In the genomic region with DNA sequence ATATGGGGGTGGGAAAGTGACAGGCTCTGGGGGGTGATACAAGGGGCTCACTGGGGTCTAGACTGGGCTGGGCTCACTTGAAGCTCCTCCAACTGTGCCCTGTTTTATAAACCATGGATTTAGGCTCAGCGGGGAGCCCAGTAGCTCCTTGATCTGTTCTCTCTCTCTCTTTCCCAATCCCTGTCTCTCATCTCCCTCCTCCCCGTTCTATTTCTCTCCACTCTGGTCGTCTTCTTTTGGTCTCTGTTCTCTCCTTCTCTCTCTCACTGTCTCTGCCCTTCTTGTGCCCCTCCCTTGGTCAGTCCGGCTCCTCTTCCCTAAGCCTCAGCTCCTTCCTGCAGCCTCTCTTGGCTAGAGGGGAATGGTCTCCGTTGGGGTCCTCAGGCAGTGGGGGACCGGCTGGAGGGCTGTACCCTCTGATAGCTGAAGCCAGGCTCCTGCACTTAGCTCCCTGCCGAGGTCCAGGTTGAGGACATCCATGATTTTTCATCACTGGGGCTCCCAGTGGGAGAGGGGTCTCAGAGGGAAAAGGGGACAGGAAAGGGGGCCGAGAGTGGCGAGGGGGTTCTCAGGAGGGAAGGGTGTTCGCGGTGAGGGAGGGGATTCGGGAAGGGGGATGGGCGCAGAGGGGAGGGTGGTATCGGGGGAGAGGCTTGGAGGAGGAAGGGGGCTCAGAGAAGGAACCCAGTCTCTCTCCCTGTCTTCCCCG, we compare ENCODE assay signal across 11 cellular contexts. TPM values are rescaled to one million over a fixed set of nuclear protein-coding genes. Genes with fewer than 3 reads are reported as not detected.
DNase-seq lines count a peak whose midpoint lies in the region; ATAC-seq, FAIRE-seq and TF ChIP-seq lines count a peak whose summit lies in the region.
"Had no signal": no experiment of that assay in that cellular context is flagged by ENCODE, and none has a peak within 500 bp of the region (broad histone marks: within the 10 kb centered on the region; RNA-seq: fewer than 3 reads in every experiment).

No MANE protein-coding gene starts in this region.

- DNase-seq in activated T-cell treated with anti-CD3 and anti-CD28 coated beads, Interleukin-2, amount 50 U/mL, for 72 hours = no peak
- DNase-seq in activated T-cell treated with anti-CD3 and anti-CD28 coated beads, Interleukin-2, amount 50 U/mL, for 1 hour = no peak
- no peak for DNase-seq in adrenal gland
- DNase-seq in kidney = peak; percentile 61
- no peak for DNase-seq in tibial artery
- DNase-seq in DMS79 (lab: John Stamatoyannopoulos, UW) = no peak
- DNase-seq in NK-92 (lab: John Stamatoyannopoulos, UW; ENCODE audit: unreplicated experiment) = no peak
- DNase-seq in RKO (ENCODE audit: low spot score) = no peak
- DNase-seq: NCI-H1092 treated with DMSO at 0.1 percent for 48 hours had no signal

- peak overlapping the region in 1 of 2 donors; percentile 26 for H3K9ac ChIP-seq in kidney (ENCODE audit: low read length in 2 of 2)

- H3K27ac ChIP-seq in adrenal gland (peak overlapping the region in 3 of 5 donors; percentile 37 to 79 (median 57)), kidney (ENCODE audit: low read depth in 2 of 2, low read length in 2 of 2) (no peak overlapping the region), tibial artery (peak overlapping the region; percentile 54 to 85)
- H3K27ac ChIP-seq: colonic mucosa, testis had no signal

- intact Hi-C loops in adrenal gland (cut with DNase I) = no loop called here
- intact Hi-C loops in kidney (cut with DNase I) = no loop called here
- intact Hi-C loops in tibial artery (cut with DNase I; ENCODE audit: low total_unique reads) = loop anchor here (5.0 kb wide), 1 partner anchor 38 kb away; the partner anchor contains the start of gene MAP1S

- H3K27me3 ChIP-seq in adrenal gland (no peaks in the 10 kb centered on the region), tibial artery (peaks cover 0 to 23% of the 10 kb centered on the region in 2 donors)
- H3K27me3 ChIP-seq: colonic mucosa, testis had no signal

- no peak overlapping the region for H3K27ac Mint-ChIP-seq in activated T-cell treated with anti-CD3 and anti-CD28 coated beads, Interleukin-2, amount 50 U/mL, for 72 hours

- WGBS in adrenal gland, 4 donors = 3 to 13% (median 8%) methylated on average over 9 to 15 of the region's 15 CpGs

- H3K9me3 ChIP-seq in adrenal gland (replicated peaks in 1 of 3) (no peaks in the 10 kb centered on the region), kidney (ENCODE audit: control insufficient read depth in 1 of 2, low read length in 2 of 2) (no peaks in the 10 kb centered on the region), tibial artery (no peaks in the 10 kb centered on the region)
- H3K9me3 ChIP-seq: colonic mucosa, testis had no signal

- H3K4me3 Mint-ChIP-seq in activated T-cell treated with anti-CD3 and anti-CD28 coated beads, Interleukin-2, amount 50 U/mL, for 72 hours = peak overlapping the region; percentile 36 to 69

- no peaks in the 10 kb centered on the region for H3K36me3 Mint-ChIP-seq in activated T-cell treated with anti-CD3 and anti-CD28 coated beads, Interleukin-2, amount 50 U/mL, for 72 hours (ENCODE audit: insufficient read depth in 2 of 2)

- no peak for FAIRE-seq in kidney (lab: Jason Lieb, UNC)

- peaks cover 69% of the 10 kb centered on the region for H3K27me3 Mint-ChIP-seq in activated T-cell treated with anti-CD3 and anti-CD28 coated beads, Interleukin-2, amount 50 U/mL, for 72 hours (ENCODE audit: low read depth)

- H3K4me1 ChIP-seq in adrenal gland (replicated peaks in 1 of 2) = peaks cover 5 to 7% of the 10 kb centered on the region in 2 donors
- no peaks in the 10 kb centered on the region for H3K4me1 ChIP-seq in kidney (ENCODE audit: control insufficient read depth in 1 of 2, insufficient read depth in 1 of 2, low read depth in 1 of 2, low read length in 2 of 2)
- H3K4me1 ChIP-seq in tibial artery = peaks cover 8 to 40% (median 15%) of the 10 kb centered on the region in 4 donors
- H3K4me1 ChIP-seq: colonic mucosa had no signal

- peaks cover 14% of the 10 kb centered on the region for H3K4me1 Mint-ChIP-seq in activated T-cell treated with anti-CD3 and anti-CD28 coated beads, Interleukin-2, amount 50 U/mL, for 72 hours (ENCODE audit: low read depth)

- no peak for ATAC-seq in activated T-cell treated with anti-CD3 and anti-CD28 coated beads, Interleukin-2, amount 50 U/mL, for 72 hours (replicated peaks in 1 of 2)

- H3K9me3 Mint-ChIP-seq in activated T-cell treated with anti-CD3 and anti-CD28 coated beads, Interleukin-2, amount 50 U/mL, for 72 hours = no peaks in the 10 kb centered on the region

- no peak for TF ChIP-seq CTCF in adrenal gland (IDR thresholded peaks at IDR 0.05)
- no peak for TF ChIP-seq CTCF in kidney (IDR thresholded peaks at IDR 0.05; ENCODE audit: borderline replicate concordance, extremely low read depth, insufficient read depth)
- no peak for TF ChIP-seq CTCF in tibial artery (IDR thresholded peaks at IDR 0.05)

- H3K4me3 ChIP-seq in adrenal gland = peak overlapping the region in 1 of 4 donors; percentile 44
- peak overlapping the region in 1 of 2 donors; percentile 41 for H3K4me3 ChIP-seq in kidney (ENCODE audit: low read length in 2 of 2)
- peak overlapping the region; percentile 45 to 47 for H3K4me3 ChIP-seq in tibial artery
- H3K4me3 ChIP-seq: colonic mucosa had no signal

- TF ChIP-seq POLR2A in adrenal gland (IDR thresholded peaks at IDR 0.05) = no peak

- H3K36me3 ChIP-seq in adrenal gland (replicated peaks in 1 of 2) = no peaks in the 10 kb centered on the region
- H3K36me3 ChIP-seq in kidney (ENCODE audit: control insufficient read depth in 1 of 2, insufficient read depth in 2 of 2, low read length in 2 of 2) = no peaks in the 10 kb centered on the region
- H3K36me3 ChIP-seq in tibial artery = no peaks in the 10 kb centered on the region
- H3K36me3 ChIP-seq: colonic mucosa had no signal

RNA-seq across cellular contexts. Expression of gene UNC13A, which starts 8.5 kb away (rescaled TPM):
- total RNA-seq in activated T-cell treated with anti-CD3 and anti-CD28 coated beads, Interleukin-2, amount 50 U/mL, for 72 hours = under 1 TPM; 0.31 to 0.32 TPM
- 1 to 10 TPM in 7 of 8 donors, under 1 TPM in 1; 0.57 to 5.3 (median 1.8) TPM for total RNA-seq in adrenal gland
- polyA plus RNA-seq in adrenal gland = 1 to 10 TPM; 1.5 to 9.7 (median 5.1) TPM
- 2.2 TPM for total RNA-seq in kidney
- 0.06 TPM for polyA plus RNA-seq in kidney (ENCODE audit: insufficient read depth, low read depth, low replicate concordance)

RNA-seq across cellular contexts. Expression of gene MAP1S, which starts 39.6 kb away (rescaled TPM):
- 10 to 100 TPM; 59.5 to 69.9 TPM for total RNA-seq in activated T-cell treated with anti-CD3 and anti-CD28 coated beads, Interleukin-2, amount 50 U/mL, for 72 hours
- total RNA-seq in adrenal gland (10 to 100 TPM; 28.1 to 97.2 (median 46.9) TPM), kidney (56.1 TPM)
- polyA plus RNA-seq in adrenal gland (10 to 100 TPM in 2 of 3 donors, 1 to 10 TPM in 1; 6.6 to 66.1 (median 43.4) TPM), kidney (ENCODE audit: insufficient read depth, low read depth, low replicate concordance) (25.2 TPM)

Comparison
In these comparisons a context has a peak if more than half of its experiments do, and no peak if none do; other contexts are left out.
1. H3K27ac ChIP-seq: peak in adrenal gland (3 of 5) and tibial artery (2 of 2); none in kidney (0 of 2).